ENCODE assay signal across 12 cellular contexts in genomic region chr14:75022655-75023054, GRCh38. TPM values are rescaled to one million over a fixed set of nuclear protein-coding genes. Genes with fewer than 3 reads are reported as not detected.
DNase-seq lines count a peak whose midpoint lies in the region; TF ChIP-seq lines count a peak whose summit lies in the region.
"Had no signal": no experiment of that assay in that cellular context is flagged by ENCODE, and none has a peak within 500 bp of the region (broad histone marks: within the 10 kb centered on the region; RNA-seq: fewer than 3 reads in every experiment).

No MANE protein-coding gene starts in this region.

- peaks cover 1% of the 10 kb centered on the region for H3K9me3 Mint-ChIP-seq in glutamatergic neuron (ENCODE audit: unreplicated experiment)
- H3K9me3 Mint-ChIP-seq: memory B cell; stimulated activated naive CD8-positive, alpha-beta T cell treated with anti-CD3 and anti-CD28 coated beads, Interleukin-15, Interleukin-2, amounts not matched to agents 100 ng/mL and 50 ng/mL, for 24 hours had no signal

- H3K9ac ChIP-seq in colonic mucosa (ENCODE audit: low read depth in 2 of 2, low read length in 2 of 2): no peak overlapping the region

- no peak overlapping the region for H3K27ac Mint-ChIP-seq in glutamatergic neuron (ENCODE audit: unreplicated experiment)
- H3K27ac Mint-ChIP-seq: memory B cell; stimulated activated naive CD8-positive, alpha-beta T cell treated with anti-CD3 and anti-CD28 coated beads, Interleukin-15, Interleukin-2, amounts not matched to agents 100 ng/mL and 50 ng/mL, for 24 hours had no signal

- TF ChIP-seq POLR2A in sigmoid colon (IDR thresholded peaks at IDR 0.05): no peak

- no peaks in the 10 kb centered on the region for H3K36me3 Mint-ChIP-seq in glutamatergic neuron (ENCODE audit: unreplicated experiment)

- WGBS in sigmoid colon, 2 donors: 81 to 84% methylated on average over 8 of the region's 8 CpGs

- H3K4me1 Mint-ChIP-seq in glutamatergic neuron (ENCODE audit: low read depth, unreplicated experiment): no peaks in the 10 kb centered on the region
- H3K4me1 Mint-ChIP-seq: memory B cell had no signal

- TF ChIP-seq CTCF in 22Rv1 (IDR thresholded peaks at IDR 0.05): peak; percentile 58
- TF ChIP-seq CTCF in GM12872 (IDR thresholded peaks at IDR 0.05; ENCODE audit: insufficient read depth, low read depth, low read length): peak; percentile 59
- peak; percentile 67 for TF ChIP-seq CTCF in glutamatergic neuron (IDR thresholded peaks at IDR 0.05; ENCODE audit: partially characterized antibody, unreplicated experiment)
- TF ChIP-seq CTCF in colonic mucosa (IDR thresholded peaks at IDR 0.05): no peak
- peak in 1 of 4 experiments; percentile 12 for TF ChIP-seq CTCF in sigmoid colon (IDR thresholded peaks at IDR 0.05)

- no peaks in the 10 kb centered on the region for H3K27me3 Mint-ChIP-seq in glutamatergic neuron (ENCODE audit: unreplicated experiment)
- H3K27me3 Mint-ChIP-seq: memory B cell; stimulated activated naive CD8-positive, alpha-beta T cell treated with anti-CD3 and anti-CD28 coated beads, Interleukin-15, Interleukin-2, amounts not matched to agents 100 ng/mL and 50 ng/mL, for 24 hours had no signal

- no peaks in the 10 kb centered on the region for H3K9me3 ChIP-seq in colonic mucosa
- no peaks in the 10 kb centered on the region for H3K9me3 ChIP-seq in sigmoid colon

- intact Hi-C loops in colonic mucosa (cut with DNase I): no loop called here
- intact Hi-C loops in sigmoid colon (cut with DNase I): no loop called here

- no peaks in the 10 kb centered on the region for H3K36me3 ChIP-seq in colonic mucosa
- peaks cover 7 to 89% (median 31%) of the 10 kb centered on the region in 4 donors for H3K36me3 ChIP-seq in sigmoid colon

- H3K4me3 ChIP-seq in colonic mucosa: no peak overlapping the region
- no peak overlapping the region for H3K4me3 ChIP-seq in sigmoid colon

- no peak overlapping the region for H3K27ac ChIP-seq in 22Rv1
- no peak overlapping the region for H3K27ac ChIP-seq in colonic mucosa
- H3K27ac ChIP-seq in sigmoid colon: no peak overlapping the region

- H3K4me1 ChIP-seq in colonic mucosa: no peaks in the 10 kb centered on the region
- no peaks in the 10 kb centered on the region for H3K4me1 ChIP-seq in sigmoid colon

- TF ChIP-seq EP300 in sigmoid colon (IDR thresholded peaks at IDR 0.05): no peak

- H3K4me3 Mint-ChIP-seq in glutamatergic neuron (ENCODE audit: unreplicated experiment): no peak overlapping the region
- H3K4me3 Mint-ChIP-seq: memory B cell; stimulated activated naive CD8-positive, alpha-beta T cell treated with anti-CD3 and anti-CD28 coated beads, Interleukin-15, Interleukin-2, amounts not matched to agents 100 ng/mL and 50 ng/mL, for 24 hours had no signal

- no peaks in the 10 kb centered on the region for H3K27me3 ChIP-seq in colonic mucosa
- no peaks in the 10 kb centered on the region for H3K27me3 ChIP-seq in sigmoid colon

- DNase-seq in SK-N-DZ (ENCODE audit: low spot score) (peak; percentile 12), glutamatergic neuron (peak; percentile 38), colonic mucosa (no peak), sigmoid colon (no peak), NCI-H2107 treated with DMSO at 0.1 percent for 48 hours (lab: John Stamatoyannopoulos, UW; ENCODE audit: unreplicated experiment) (no peak)
- DNase-seq in stimulated activated naive CD4-positive, alpha-beta T cell treated with Interleukin-2 at 50 U/mL for 16 hours (lab: John Stamatoyannopoulos, UW): no peak
- DNase-seq: activated effector memory CD4-positive, alpha-beta T cell treated with Interleukin-2 at 50 U/mL for 16 hours; NCI-H1092 treated with DMSO at 0.1 percent for 48 hours had no signal

RNA-seq across cellular contexts. Expression of gene EIF2B2, which starts 19.9 kb away (rescaled TPM):
- 49.7 and 57.3 TPM in 2 replicates for polyA plus RNA-seq in SK-N-DZ (2014; cell fraction: cytosol; rRNA removed)
- polyA plus RNA-seq in SK-N-DZ (2014; cell fraction: nucleus; rRNA removed): 47.3 and 55.5 TPM in 2 replicates
- total RNA-seq in glutamatergic neuron (ENCODE audit: unreplicated experiment): 39.6 TPM
- 10 to 100 TPM; 34.0 to 48.9 TPM for total RNA-seq in colonic mucosa
- total RNA-seq in sigmoid colon: 10 to 100 TPM; 34.1 to 37.5 (median 35.3) TPM
- 10 to 100 TPM; 25.2 to 45.5 (median 40.0) TPM for polyA plus RNA-seq in sigmoid colon

RNA-seq across cellular contexts. Expression of gene MLH3, which starts 28.6 kb away (rescaled TPM):
- 2.4 and 4.0 TPM in 2 replicates for polyA plus RNA-seq in SK-N-DZ (2014; cell fraction: cytosol; rRNA removed)
- 4.8 TPM in 2 replicates for polyA plus RNA-seq in SK-N-DZ (2014; cell fraction: nucleus; rRNA removed)
- 17.1 TPM for total RNA-seq in glutamatergic neuron (ENCODE audit: unreplicated experiment)
- 10 to 100 TPM; 24.2 to 25.9 TPM for total RNA-seq in colonic mucosa
- 10 to 100 TPM; 30.0 to 42.9 (median 34.7) TPM for total RNA-seq in sigmoid colon
- polyA plus RNA-seq in sigmoid colon: 10 to 100 TPM in 1 of 3 donors, 1 to 10 TPM in 2; 3.6 to 12.5 (median 5.1) TPM

RNA-seq across cellular contexts. Expression of gene ACYP1, which starts 41.2 kb away (rescaled TPM):
- 58.8 and 64.3 TPM in 2 replicates for polyA plus RNA-seq in SK-N-DZ (2014; cell fraction: cytosol; rRNA removed)
- polyA plus RNA-seq in SK-N-DZ (2014; cell fraction: nucleus; rRNA removed): 64.1 and 95.6 TPM in 2 replicates
- total RNA-seq in glutamatergic neuron (ENCODE audit: unreplicated experiment) (14.3 TPM), colonic mucosa (10 to 100 TPM; 13.4 to 28.5 TPM), sigmoid colon (10 to 100 TPM in 3 of 4 donors, 1 to 10 TPM in 1; 4.2 to 23.5 (median 19.2) TPM)
- 10 to 100 TPM; 18.6 to 36.3 (median 23.3) TPM for polyA plus RNA-seq in sigmoid colon

RNA-seq across cellular contexts. Expression of gene ZC2HC1C, which starts 46.8 kb away (rescaled TPM):
- polyA plus RNA-seq in SK-N-DZ (2014; cell fraction: cytosol; rRNA removed): 3.4 and 6.9 TPM in 2 replicates
- 0.95 and 1.7 TPM in 2 replicates for polyA plus RNA-seq in SK-N-DZ (2014; cell fraction: nucleus; rRNA removed)
- total RNA-seq in glutamatergic neuron (ENCODE audit: unreplicated experiment): 3.2 TPM
- total RNA-seq in colonic mucosa: 1 to 10 TPM; 3.2 to 4.6 TPM
- total RNA-seq in sigmoid colon: 1 to 10 TPM; 3.6 to 4.6 (median 4.0) TPM
- 1 to 10 TPM; 1.2 to 4.6 (median 4.6) TPM for polyA plus RNA-seq in sigmoid colon

Comparison
In these comparisons a context has a peak if more than half of its experiments do, and no peak if none do; other contexts are left out.
1. DNase-seq: peak in SK-N-DZ (single experiment) and glutamatergic neuron (single experiment); none in colonic mucosa (single experiment), sigmoid colon (single experiment), stimulated activated naive CD4-positive, alpha-beta T cell treated with Interleukin-2 at 50 U/mL for 16 hours (single experiment) and NCI-H2107 treated with DMSO at 0.1 percent for 48 hours (single experiment).